ENCODE assay signal across 17 cellular contexts in the genomic region with DNA sequence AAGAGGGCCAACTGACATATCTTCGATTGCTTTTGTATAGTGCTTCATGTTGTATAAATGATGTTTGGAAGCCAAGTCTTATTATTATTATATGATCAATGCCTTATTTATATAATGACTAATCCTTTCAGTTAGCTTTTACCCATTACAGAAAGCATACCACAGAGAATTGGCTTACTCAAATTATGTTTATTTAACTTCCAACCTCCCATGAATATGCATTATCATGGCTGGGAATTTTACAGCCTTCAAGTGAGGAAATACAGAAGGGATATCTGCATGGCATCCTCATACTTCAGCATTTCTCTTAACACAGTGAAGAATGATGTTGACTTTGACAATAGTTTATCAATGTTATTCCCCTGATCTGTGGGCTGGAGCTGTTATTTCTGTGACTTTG.
"Had no signal": no experiment of that assay in that cellular context is flagged by ENCODE, and none has a peak within 500 bp of the region (broad histone marks: within the 10 kb centered on the region; RNA-seq: fewer than 3 reads in every experiment).

No MANE protein-coding gene starts in this region.

- H3K27ac Mint-ChIP-seq: activated B cell treated with CpG ODN at 0.5 μM for 24 hours; activated CD4-positive, alpha-beta memory T cell treated with anti-CD3 and anti-CD28 coated beads, Interleukin-2, amount 10 ng/mL, durations not matched to agents 7 days and 5 days; activated CD8-positive, alpha-beta memory T cell treated with anti-CD3 and anti-CD28 coated beads, Interleukin-2, amount 10 ng/mL, durations not matched to agents 7 days and 5 days; activated naive CD8-positive, alpha-beta T cell treated with anti-CD3 and anti-CD28 coated beads for 36 hours; effector memory CD8-positive, alpha-beta T cell; natural killer cell treated with Interleukin-12 subunit alpha and Interleukin-12 subunit beta and Interleukin-15 and Interleukin-18, amount 100 ng/mL, for 72 hours; T-helper 2 cell treated with Interferon-gamma antibody and Interleukin-4, amounts not matched to agents 5 μg/mL and 100 μg/mL, for 36 hours had no signal

- H3K36me3 Mint-ChIP-seq: activated CD8-positive, alpha-beta memory T cell treated with anti-CD3 and anti-CD28 coated beads, Interleukin-2, amount 10 ng/mL, durations not matched to agents 7 days and 5 days; activated naive CD8-positive, alpha-beta T cell treated with anti-CD3 and anti-CD28 coated beads for 36 hours; natural killer cell treated with Interleukin-12 subunit alpha and Interleukin-12 subunit beta and Interleukin-15 and Interleukin-18, amount 100 ng/mL, for 72 hours had no signal

- H3K27ac ChIP-seq: neutrophil, thyroid gland had no signal

- H3K27me3 Mint-ChIP-seq: activated CD4-positive, alpha-beta memory T cell treated with anti-CD3 and anti-CD28 coated beads, Interleukin-2, amount 10 ng/mL, durations not matched to agents 7 days and 5 days; activated CD8-positive, alpha-beta memory T cell treated with anti-CD3 and anti-CD28 coated beads, Interleukin-2, amount 10 ng/mL, durations not matched to agents 7 days and 5 days; activated naive CD8-positive, alpha-beta T cell treated with anti-CD3 and anti-CD28 coated beads for 36 hours had no signal

- H3K4me3 ChIP-seq: thyroid gland had no signal

- H3K4me1 ChIP-seq: thyroid gland had no signal

- H3K4me1 Mint-ChIP-seq: activated B cell treated with CpG ODN at 0.5 μM for 24 hours; activated CD4-positive, alpha-beta memory T cell treated with anti-CD3 and anti-CD28 coated beads, Interleukin-2, amount 10 ng/mL, durations not matched to agents 7 days and 5 days; activated CD8-positive, alpha-beta memory T cell treated with anti-CD3 and anti-CD28 coated beads, Interleukin-2, amount 10 ng/mL, durations not matched to agents 7 days and 5 days; activated naive CD8-positive, alpha-beta T cell treated with anti-CD3 and anti-CD28 coated beads for 36 hours had no signal

- H3K4me3 Mint-ChIP-seq: activated B cell treated with CpG ODN at 0.5 μM for 24 hours; activated CD4-positive, alpha-beta memory T cell treated with anti-CD3 and anti-CD28 coated beads, Interleukin-2, amount 10 ng/mL, durations not matched to agents 7 days and 5 days; activated CD8-positive, alpha-beta memory T cell treated with anti-CD3 and anti-CD28 coated beads, Interleukin-2, amount 10 ng/mL, durations not matched to agents 7 days and 5 days; activated naive CD8-positive, alpha-beta T cell treated with anti-CD3 and anti-CD28 coated beads for 36 hours; effector memory CD8-positive, alpha-beta T cell; natural killer cell treated with Interleukin-12 subunit alpha and Interleukin-12 subunit beta and Interleukin-15 and Interleukin-18, amount 100 ng/mL, for 72 hours; T-helper 2 cell treated with Interferon-gamma antibody and Interleukin-4, amounts not matched to agents 5 μg/mL and 100 μg/mL, for 36 hours had no signal

- ATAC-seq: activated CD8-positive, alpha-beta memory T cell treated with anti-CD3 and anti-CD28 coated beads, Interleukin-2, amount 10 ng/mL, durations not matched to agents 7 days and 5 days; effector memory CD8-positive, alpha-beta T cell; natural killer cell treated with Interleukin-12 subunit alpha and Interleukin-12 subunit beta and Interleukin-15 and Interleukin-18, amount 100 ng/mL, for 72 hours had no signal

- H3K27me3 ChIP-seq: neutrophil, thyroid gland had no signal

- DNase-seq: activated B cell treated with CpG ODN at 0.5 μM for 24 hours; activated CD4-positive, alpha-beta memory T cell treated with anti-CD3 and anti-CD28 coated beads, Interleukin-2, amount 10 ng/mL, durations not matched to agents 7 days and 5 days; activated CD4-positive, alpha-beta T cell treated with anti-CD3 and anti-CD28 coated beads for 4 hours; activated CD8-positive, alpha-beta memory T cell treated with anti-CD3 and anti-CD28 coated beads, Interleukin-2, amount 10 ng/mL, durations not matched to agents 7 days and 5 days; activated naive CD8-positive, alpha-beta T cell treated with anti-CD3 and anti-CD28 coated beads for 36 hours; amygdala; effector memory CD8-positive, alpha-beta T cell; mesendoderm; retina; stimulated activated CD4-positive, alpha-beta T cell treated with anti-CD3 and anti-CD28 coated beads, Interleukin-12 subunit alpha, Interleukin-12 subunit beta, amount 100 ng/mL, for 4 hours; stimulated activated CD4-positive, alpha-beta T cell treated with anti-CD3 and anti-CD28 coated beads, Interleukin-1b, Interleukin-23, amount 100 ng/mL, for 48 hours; stimulated activated CD8-positive, alpha-beta memory T cell treated with anti-CD3 and anti-CD28 coated beads, Interleukin-4, amount 100 ng/mL, for 48 hours; stimulated activated naive CD4-positive, alpha-beta T cell; thyroid gland had no signal

- H3K9me3 Mint-ChIP-seq: activated B cell treated with CpG ODN at 0.5 μM for 24 hours; activated CD4-positive, alpha-beta memory T cell treated with anti-CD3 and anti-CD28 coated beads, Interleukin-2, amount 10 ng/mL, durations not matched to agents 7 days and 5 days; activated naive CD8-positive, alpha-beta T cell treated with anti-CD3 and anti-CD28 coated beads for 36 hours; effector memory CD8-positive, alpha-beta T cell; natural killer cell treated with Interleukin-12 subunit alpha and Interleukin-12 subunit beta and Interleukin-15 and Interleukin-18, amount 100 ng/mL, for 72 hours; T-helper 2 cell treated with Interferon-gamma antibody and Interleukin-4, amounts not matched to agents 5 μg/mL and 100 μg/mL, for 36 hours had no signal

- H3K36me3 ChIP-seq: neutrophil, thyroid gland had no signal

- H3K9me3 ChIP-seq: neutrophil, thyroid gland had no signal
